In genomic region chr21:45403133-45403824, GRCh38 we compare ENCODE assay signal across 1 cellular context.
TF ChIP-seq lines count a peak whose summit lies in the region.

No MANE protein-coding gene starts in this region.

TF ChIP-seq in SK-N-SH, 30 proteins besides CTCF, POLR2A, EP300 and RAD21 (continued from another document):
- TF ChIP-seq REST (IDR thresholded peaks at IDR 0.05; ENCODE audit: low read depth, low read length) (no peak), MAX (IDR thresholded peaks at IDR 0.05; ENCODE audit: low read depth) (no peak), FOXJ3 (CRISPR knock-in tag; IDR thresholded peaks at IDR 0.05) (no peak), MEF2A (IDR thresholded peaks at IDR 0.05; ENCODE audit: borderline replicate concordance, low read depth) (no peak), JUND (IDR thresholded peaks at IDR 0.05) (no peak), FOXM1 (IDR thresholded peaks at IDR 0.05; ENCODE audit: low read depth) (no peak), SMC3 (IDR thresholded peaks at IDR 0.05; ENCODE audit: low read depth, low read length) (no peak), RFX5 (IDR thresholded peaks at IDR 0.05; ENCODE audit: low read length) (no peak), USF1 (IDR thresholded peaks at IDR 0.05; ENCODE audit: borderline replicate concordance, low read depth) (no peak), RCOR1 (IDR thresholded peaks at IDR 0.05; ENCODE audit: low read length) (no peak), POLR2AphosphoS5 (IDR thresholded peaks at IDR 0.05; ENCODE audit: low read depth, low read length) (no peak), USF2 (IDR thresholded peaks at IDR 0.05; ENCODE audit: borderline replicate concordance, low read depth, low read length) (no peak)
TF ChIP-seq in SK-N-SH: peak in this region for 0.
